Comparison of ENCODE assay signal across 23 cellular contexts in genomic region chr5:156654444-156654843, GRCh38.
"Had no signal": no experiment of that assay in that cellular context is flagged by ENCODE, and none has a peak within 500 bp of the region (broad histone marks: within the 10 kb centered on the region; RNA-seq: fewer than 3 reads in every experiment).

No MANE protein-coding gene starts in this region.

- ATAC-seq: naive thymus-derived CD8-positive, alpha-beta T cell; pancreas; right cardiac atrium; sciatic nerve; stimulated activated memory B cell treated with anti-CD40 and anti-IgM and Interleukin-4, amounts not matched to agents 10 μg/mL and 1 μg/mL and 100 μg/mL, for 72 hours; stimulated activated naive CD8-positive, alpha-beta T cell treated with anti-CD3 and anti-CD28 coated beads, Interleukin-15, amount 100 ng/mL, for 72 hours had no signal

- H3K4me2 ChIP-seq: smooth muscle cell had no signal

- H3K27me3 ChIP-seq: pancreas, tibial nerve, uterus had no signal

- H3K4me3 ChIP-seq: left ventricle myocardium inferior, lung, pancreas, prostate gland, smooth muscle cell, tibial nerve, uterus had no signal

- H3K27ac ChIP-seq: left ventricle myocardium inferior, pancreas, prostate gland, tibial nerve, uterus had no signal

- H3K9me3 ChIP-seq: left ventricle myocardium inferior, pancreas, prostate gland, tibial nerve, uterus had no signal

- H3K36me3 ChIP-seq: left ventricle myocardium inferior, pancreas, prostate gland, tibial nerve, uterus had no signal

- DNase-seq: islet precursor cell; left ventricle myocardium inferior; mesendoderm; naive thymus-derived CD8-positive, alpha-beta T cell; nucleus accumbens; pancreas; posterior cingulate gyrus; retina; right cardiac atrium; stimulated activated CD4-positive, alpha-beta T cell treated with anti-CD3 and anti-CD28 coated beads, Interleukin-1b, Interleukin-23, amount 100 ng/mL, for 48 hours; stimulated activated CD4-positive, alpha-beta T cell treated with anti-CD3 and anti-CD28 coated beads, Interleukin-2, amount 100 ng/mL, for 48 hours; stimulated activated CD4-positive, alpha-beta T cell treated with anti-CD3 and anti-CD28 coated beads, Interleukin-4, amount 100 ng/mL, for 4 hours; stimulated activated CD8-positive, alpha-beta memory T cell treated with anti-CD3 and anti-CD28 coated beads, Interleukin-4, amount 100 ng/mL, for 48 hours; stimulated activated naive CD4-positive, alpha-beta T cell treated with Interleukin-2 at 50 U/mL for 16 hours; stimulated activated naive CD8-positive, alpha-beta T cell treated with anti-CD3 and anti-CD28 coated beads, Interleukin-15, amount 100 ng/mL, for 72 hours; substantia nigra; uterus had no signal

- H3K4me1 ChIP-seq: pancreas, prostate gland, tibial nerve, uterus had no signal
